ENCODE assay signal across 8 cellular contexts in the genomic region with DNA sequence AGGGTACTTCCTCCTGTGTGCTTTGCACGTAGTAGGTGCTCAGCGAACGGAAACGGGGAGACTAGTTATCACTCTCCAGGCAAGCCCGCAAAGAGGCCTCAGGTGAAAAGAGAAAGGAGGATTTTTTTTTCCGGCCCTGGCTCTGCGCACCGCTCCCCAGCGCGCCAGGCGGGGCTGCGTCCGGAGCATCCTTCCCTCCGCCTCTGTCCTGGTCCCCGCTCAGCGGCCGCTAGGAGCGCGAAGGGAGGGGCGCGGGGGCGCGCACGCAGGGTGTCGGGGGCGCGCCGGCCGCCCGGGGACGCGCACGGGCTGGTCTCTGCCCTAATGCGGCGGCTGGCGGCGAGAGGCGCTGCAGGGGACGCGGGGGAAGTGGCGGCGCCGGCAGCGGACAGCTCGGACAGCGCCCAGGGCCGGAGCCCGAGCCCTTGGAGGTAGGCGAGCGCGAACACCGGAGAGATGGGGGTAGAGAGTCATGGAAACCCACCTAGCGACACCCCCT. TPM values are rescaled to one million over a fixed set of nuclear protein-coding genes. Genes with fewer than 3 reads are reported as not detected.
DNase-seq lines count a peak whose midpoint lies in the region; ATAC-seq and TF ChIP-seq lines count a peak whose summit lies in the region.

No MANE protein-coding gene starts in this region.

- H3K9me3 Mint-ChIP-seq in HFFc6 = no peaks in the 10 kb centered on the region
- no peaks in the 10 kb centered on the region for H3K9me3 Mint-ChIP-seq in chondrocyte (ENCODE audit: low read depth)

- ATAC-seq in HG03432 (IDR thresholded peaks at IDR 0.05; ENCODE audit: unreplicated experiment) = no peak

- DNase-seq in AG20443 (ENCODE audit: low spot score) (peak; percentile 98), HFFc6 (peak; percentile 6), SK-MEL-5 (ENCODE audit: low read depth, low spot score) (peak; percentile 65), chondrocyte (ENCODE audit: low spot score) (no peak), lower leg skin (ENCODE audit: low spot score in 2 of 2) (no peak)
- DNase-seq in stimulated activated CD4-positive, alpha-beta T cell treated with anti-CD3 and anti-CD28 coated beads, Interleukin-15, amount 100 ng/mL, for 24 hours = peak; percentile 71

- TF ChIP-seq CTCF in HFFc6 (IDR thresholded peaks at IDR 0.05) (peak; percentile 32; the same call in 1 of the 2 replicates), chondrocyte (IDR thresholded peaks at IDR 0.05) (peak; percentile 18), lower leg skin (IDR thresholded peaks at IDR 0.05) (no peak)

- WGBS in lower leg skin, 2 donors = 1 to 2% methylated on average over 31 to 47 of the region's 53 CpGs

- intact Hi-C loops in lower leg skin (cut with DNase I; ENCODE audit: low total_unique reads) = no loop called here

- H3K27me3 Mint-ChIP-seq in HFFc6 (ENCODE audit: insufficient read depth) = peaks cover 34% of the 10 kb centered on the region
- peaks cover 72% of the 10 kb centered on the region for H3K27me3 Mint-ChIP-seq in chondrocyte (ENCODE audit: low read depth)

- no peak overlapping the region for H3K27ac Mint-ChIP-seq in HFFc6
- no peak overlapping the region for H3K27ac Mint-ChIP-seq in chondrocyte (ENCODE audit: unreplicated experiment)

- H3K36me3 Mint-ChIP-seq in HFFc6 (ENCODE audit: low read depth) (no peaks in the 10 kb centered on the region), chondrocyte (ENCODE audit: low read depth) (no peaks in the 10 kb centered on the region)

- H3K4me1 Mint-ChIP-seq in HFFc6 (ENCODE audit: low read depth) (peaks cover 8% of the 10 kb centered on the region), chondrocyte (ENCODE audit: low read depth) (peaks cover 3% of the 10 kb centered on the region)

- in situ Hi-C loops in SK-MEL-5 (cut with HindIII; ENCODE audit: low pct_unique_long_range_greater_than_20kb, low sequenced_read_pairs) = no loop called here

- H3K4me3 ChIP-seq in lower leg skin (ENCODE audit: low read depth, poor library complexity, severe bottlenecking) = no peak overlapping the region

- TF ChIP-seq POLR2A in lower leg skin (IDR thresholded peaks at IDR 0.05) = no peak

- no peak overlapping the region for H3K4me3 Mint-ChIP-seq in HFFc6
- peak overlapping the region; percentile 35 for H3K4me3 Mint-ChIP-seq in chondrocyte (ENCODE audit: unreplicated experiment)

- peak overlapping the region; percentile 92 for H3K27ac ChIP-seq in layer of hippocampus (ENCODE audit: low read depth, low read length)

- no peaks in the 10 kb centered on the region for H3K27me3 ChIP-seq in layer of hippocampus (ENCODE audit: control insufficient read depth, insufficient read depth, low read length)

RNA-seq across cellular contexts. Expression of a gene that starts 42.3 kb away (rescaled TPM):
- total RNA-seq in HFFc6 (2021; fragmentation: NEBNext Ultra II Directional; extraction: Animal tissue kit (Norgen Biotek cat#: 25700)) = 10 to 100 TPM in 3 of 6 experiments, 1 to 10 TPM in 3; 4.7 to 11.7 (median 9.9) TPM
- total RNA-seq in SK-MEL-5 (2014; rRNA removed; shearing (Covaris generic)) = 1.7 and 2.6 TPM in 2 replicates
- polyA plus RNA-seq in SK-MEL-5 (2015; cell fraction: cytosol; rRNA removed) = 1.8 and 2.2 TPM in 2 replicates
- 1.3 and 4.3 TPM in 2 replicates for polyA plus RNA-seq in SK-MEL-5 (2015; cell fraction: nucleus; rRNA removed)
- total RNA-seq in chondrocyte (0.20 to 0.28 TPM in 2 of 3 replicates, not detected in the other), lower leg skin (10 to 100 TPM; 10.2 to 17.2 (median 14.2) TPM)

Comparison
In these comparisons a context has a peak if more than half of its experiments do, and no peak if none do; other contexts are left out.
1. DNase-seq: peak in AG20443 (single experiment), HFFc6 (single experiment), SK-MEL-5 (single experiment) and stimulated activated CD4-positive, alpha-beta T cell treated with anti-CD3 and anti-CD28 coated beads, Interleukin-15, amount 100 ng/mL, for 24 hours (single experiment); none in chondrocyte (single experiment) and lower leg skin (0 of 2).
2. CTCF ChIP-seq: peak in HFFc6 (single experiment) and chondrocyte (single experiment); none in lower leg skin (0 of 3).